Comparison of ENCODE assay signal across 17 cellular contexts in genomic region chr3:10392906-10393461, GRCh38.
DNase-seq lines count a peak whose midpoint lies in the region; ATAC-seq, FAIRE-seq and TF ChIP-seq lines count a peak whose summit lies in the region.
"Had no signal": no experiment of that assay in that cellular context is flagged by ENCODE, and none has a peak within 500 bp of the region (broad histone marks: within the 10 kb centered on the region; RNA-seq: fewer than 3 reads in every experiment).

No MANE protein-coding gene starts in this region.

- H3K4me3 ChIP-seq in CD4-positive, CD25-positive, alpha-beta regulatory T cell (ENCODE audit: low read depth, low read length), result no peak overlapping the region
- H3K4me3 ChIP-seq in kidney (ENCODE audit: low read length in 2 of 2) (no peak overlapping the region), spleen (no peak overlapping the region)

- H3K9me3 Mint-ChIP-seq in CD4-positive, CD25-positive, alpha-beta regulatory T cell, result no peaks in the 10 kb centered on the region
- H3K9me3 Mint-ChIP-seq in activated B cell treated with CpG ODN at 0.5 μM for 24 hours, result no peaks in the 10 kb centered on the region
- H3K9me3 Mint-ChIP-seq in natural killer cell treated with Interleukin-12 subunit alpha and Interleukin-12 subunit beta and Interleukin-15 and Interleukin-18, amount 100 ng/mL, for 72 hours, result no peaks in the 10 kb centered on the region
- H3K9me3 Mint-ChIP-seq: CD8-positive, alpha-beta memory T cell had no signal

- H3K4me3 Mint-ChIP-seq in CD4-positive, CD25-positive, alpha-beta regulatory T cell, result peak overlapping the region in 2 of 4 donors; percentile 57 to 59
- no peak overlapping the region for H3K4me3 Mint-ChIP-seq in activated B cell treated with CpG ODN at 0.5 μM for 24 hours
- no peak overlapping the region for H3K4me3 Mint-ChIP-seq in natural killer cell treated with Interleukin-12 subunit alpha and Interleukin-12 subunit beta and Interleukin-15 and Interleukin-18, amount 100 ng/mL, for 72 hours
- H3K4me3 Mint-ChIP-seq: CD8-positive, alpha-beta memory T cell had no signal

- POLR2A ChIA-PET in activated B cell treated with CpG ODN at 0.5 μM for 24 hours (lab: Charles Lee), result no interaction called here

- no peaks in the 10 kb centered on the region for H3K9me3 ChIP-seq in CD4-positive, CD25-positive, alpha-beta regulatory T cell (ENCODE audit: control insufficient read depth in 2 of 2, low read length in 2 of 2)
- H3K9me3 ChIP-seq in kidney (ENCODE audit: control insufficient read depth in 1 of 2, low read length in 2 of 2), result peaks cover 2 to 14% of the 10 kb centered on the region in 2 donors
- H3K9me3 ChIP-seq in spleen, result peaks cover 0 to 19% (median 18%) of the 10 kb centered on the region in 8 donors

- H3K36me3 ChIP-seq in CD4-positive, CD25-positive, alpha-beta regulatory T cell (ENCODE audit: control insufficient read depth, insufficient read depth, low read length), result no peaks in the 10 kb centered on the region
- H3K36me3 ChIP-seq in kidney (ENCODE audit: control insufficient read depth in 1 of 2, insufficient read depth in 2 of 2, low read length in 2 of 2), result no peaks in the 10 kb centered on the region
- H3K36me3 ChIP-seq in spleen, result no peaks in the 10 kb centered on the region

- no peak for ATAC-seq in CD4-positive, CD25-positive, alpha-beta regulatory T cell (ENCODE audit: low read depth in 2 of 2)
- ATAC-seq in activated B cell treated with CpG ODN at 0.5 μM for 24 hours (ENCODE audit: low read depth), result no peak
- ATAC-seq in natural killer cell treated with Interleukin-12 subunit alpha and Interleukin-12 subunit beta and Interleukin-15 and Interleukin-18, amount 100 ng/mL, for 72 hours, result no peak

- 83 to 93% (median 90%) methylated on average over 15 of the region's 15 CpGs for WGBS in spleen, 5 donors

- H3K27me3 ChIP-seq in CD4-positive, CD25-positive, alpha-beta regulatory T cell (ENCODE audit: control insufficient read depth, insufficient read depth, low read length), result no peaks in the 10 kb centered on the region
- no peaks in the 10 kb centered on the region for H3K27me3 ChIP-seq in spleen (replicated peaks in 1 of 7)

- H3K4me1 ChIP-seq in CD4-positive, CD25-positive, alpha-beta regulatory T cell (ENCODE audit: control insufficient read depth, insufficient read depth, low read length, poor library complexity, severe bottlenecking), result peaks cover 95% of the 10 kb centered on the region
- no peaks in the 10 kb centered on the region for H3K4me1 ChIP-seq in kidney (ENCODE audit: control insufficient read depth in 1 of 2, insufficient read depth in 1 of 2, low read depth in 1 of 2, low read length in 2 of 2)
- H3K4me1 ChIP-seq in spleen, result peaks cover 15 to 59% (median 35%) of the 10 kb centered on the region in 6 donors

- CTCF ChIA-PET in activated B cell treated with CpG ODN at 0.5 μM for 24 hours (lab: Charles Lee), result interaction anchor here (1.4 kb wide), 1 partner anchor 345 kb away, joined by 3 read pairs; no protein-coding TSS in a partner anchor

- no peak for TF ChIP-seq POLR2A in spleen (IDR thresholded peaks at IDR 0.05)

- H3K27ac Mint-ChIP-seq in CD4-positive, CD25-positive, alpha-beta regulatory T cell, result peak overlapping the region; percentile 48 to 83 (median 65)
- H3K27ac Mint-ChIP-seq in activated B cell treated with CpG ODN at 0.5 μM for 24 hours, result peak overlapping the region; percentile 92
- peak overlapping the region in 1 of 2 donors; percentile 14 for H3K27ac Mint-ChIP-seq in natural killer cell treated with Interleukin-12 subunit alpha and Interleukin-12 subunit beta and Interleukin-15 and Interleukin-18, amount 100 ng/mL, for 72 hours

- H3K27ac ChIP-seq in CD4-positive, CD25-positive, alpha-beta regulatory T cell (ENCODE audit: insufficient read depth, low read length, poor library complexity, severe bottlenecking), result no peak overlapping the region
- no peak overlapping the region for H3K27ac ChIP-seq in kidney (ENCODE audit: low read depth in 2 of 2, low read length in 2 of 2)
- H3K27ac ChIP-seq in spleen, result peak overlapping the region in 1 of 8 donors; percentile 5
- H3K27ac ChIP-seq: HL-60 had no signal

- no peaks in the 10 kb centered on the region for H3K36me3 Mint-ChIP-seq in CD4-positive, CD25-positive, alpha-beta regulatory T cell
- H3K36me3 Mint-ChIP-seq in activated B cell treated with CpG ODN at 0.5 μM for 24 hours (ENCODE audit: low read depth), result peaks cover 2% of the 10 kb centered on the region
- H3K36me3 Mint-ChIP-seq in natural killer cell treated with Interleukin-12 subunit alpha and Interleukin-12 subunit beta and Interleukin-15 and Interleukin-18, amount 100 ng/mL, for 72 hours, result no peaks in the 10 kb centered on the region
- H3K36me3 Mint-ChIP-seq: CD8-positive, alpha-beta memory T cell had no signal

- peaks cover 13 to 95% (median 60%) of the 10 kb centered on the region in 4 donors for H3K4me1 Mint-ChIP-seq in CD4-positive, CD25-positive, alpha-beta regulatory T cell
- H3K4me1 Mint-ChIP-seq in activated B cell treated with CpG ODN at 0.5 μM for 24 hours, result peaks cover 98% of the 10 kb centered on the region
- peaks cover 0 to 7% of the 10 kb centered on the region in 2 donors for H3K4me1 Mint-ChIP-seq in natural killer cell treated with Interleukin-12 subunit alpha and Interleukin-12 subunit beta and Interleukin-15 and Interleukin-18, amount 100 ng/mL, for 72 hours (ENCODE audit: low read depth in 2 of 2)

- no peak for TF ChIP-seq CTCF in activated B cell treated with CpG ODN at 0.5 μM for 24 hours (IDR thresholded peaks at IDR 0.05)
- TF ChIP-seq CTCF in kidney (IDR thresholded peaks at IDR 0.05; ENCODE audit: borderline replicate concordance, extremely low read depth, insufficient read depth), result no peak
- no peak for TF ChIP-seq CTCF in spleen (IDR thresholded peaks at IDR 0.05 in 8 of 11, conservative IDR thresholded peaks at IDR 0.05 in 3 of 11)

- intact Hi-C loops in activated B cell treated with CpG ODN at 0.5 μM for 24 hours (cut with micrococcal nuclease), result no loop called here
- intact Hi-C loops in kidney (cut with DNase I), result no loop called here
- intact Hi-C loops in spleen (cut with DNase I; ENCODE audit: low total_unique reads), result no loop called here

- DNase-seq in CD4-positive, CD25-positive, alpha-beta regulatory T cell, result no peak
- no peak for DNase-seq in activated B cell treated with CpG ODN at 0.5 μM for 24 hours
- DNase-seq in kidney, result peak; percentile 7
- peak; percentile 64 for DNase-seq in spleen
- no peak for DNase-seq in HPDE6-E6E7 (ENCODE audit: extremely low spot score)
- no peak for DNase-seq in natural killer cell treated with Interleukin-12 subunit alpha and Interleukin-12 subunit beta and Interleukin-15 and Interleukin-18, amount 100 ng/mL, for 72 hours (ENCODE audit: low spot score)
- no peak for DNase-seq in NCI-H2081 treated with DMSO at 0.1 percent for 48 hours (lab: John Stamatoyannopoulos, UW)
- DNase-seq in SHP77 (lab: John Stamatoyannopoulos, UW), result no peak
- DNase-seq: Calu3; CD8-positive, alpha-beta memory T cell; GOT3; NCI-H1694; NCI-H2081; NCI-H2171 treated with DMSO at 0.1 percent for 48 hours had no signal

- H3K9ac ChIP-seq in kidney (ENCODE audit: low read length in 2 of 2), result no peak overlapping the region

- H3K27me3 Mint-ChIP-seq in CD4-positive, CD25-positive, alpha-beta regulatory T cell, result peaks cover 4% of the 10 kb centered on the region
- H3K27me3 Mint-ChIP-seq in activated B cell treated with CpG ODN at 0.5 μM for 24 hours, result no peaks in the 10 kb centered on the region
- no peaks in the 10 kb centered on the region for H3K27me3 Mint-ChIP-seq in natural killer cell treated with Interleukin-12 subunit alpha and Interleukin-12 subunit beta and Interleukin-15 and Interleukin-18, amount 100 ng/mL, for 72 hours
- H3K27me3 Mint-ChIP-seq: CD8-positive, alpha-beta memory T cell had no signal

- FAIRE-seq in kidney (lab: Jason Lieb, UNC), result no peak
- FAIRE-seq: G401.6, GM12892 had no signal

Comparison
In these comparisons a context has a peak if more than half of its experiments do, and no peak if none do; other contexts are left out.
1. DNase-seq: peak in kidney (single experiment) and spleen (single experiment); none in CD4-positive, CD25-positive, alpha-beta regulatory T cell (0 of 3), activated B cell treated with CpG ODN at 0.5 μM for 24 hours (single experiment), HPDE6-E6E7 (single experiment), natural killer cell treated with Interleukin-12 subunit alpha and Interleukin-12 subunit beta and Interleukin-15 and Interleukin-18, amount 100 ng/mL, for 72 hours (single experiment), NCI-H2081 treated with DMSO at 0.1 percent for 48 hours (single experiment) and SHP77 (0 of 2).